In genomic region chr9:71850996-71851395, GRCh38 we compare ENCODE assay signal across 3 cellular contexts.
"Had no signal": no experiment of that assay in that cellular context is flagged by ENCODE, and none has a peak within 500 bp of the region (broad histone marks: within the 10 kb centered on the region; RNA-seq: fewer than 3 reads in every experiment).

No MANE protein-coding gene starts in this region.

- H3K4me3 ChIP-seq: GM12878 had no signal

- DNase-seq: GDM1, GF-D8 had no signal
